ENCODE assay signal across 15 cellular contexts in the genomic region with DNA sequence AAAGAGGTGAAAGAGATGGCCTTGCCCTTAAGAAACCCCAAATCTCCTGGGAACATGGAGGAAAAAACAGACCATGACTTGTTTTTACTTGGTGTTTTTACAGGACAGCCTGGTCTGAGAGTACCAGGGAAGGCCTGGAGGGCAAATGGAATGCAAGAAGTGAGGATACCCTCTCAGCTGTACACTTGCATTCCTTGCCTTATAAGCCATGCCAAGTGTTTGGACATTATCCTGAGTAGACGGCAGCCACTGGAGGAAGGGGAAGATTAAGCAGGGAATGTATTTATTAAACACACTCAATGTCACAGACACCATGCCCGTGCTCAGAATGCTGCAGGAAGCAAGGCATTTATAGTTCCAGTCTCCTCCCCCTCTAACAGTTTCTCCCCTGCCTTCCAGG.
A peak's percentile ranks its signal among the peaks of the same experiment; 100 is the strongest.
DNase-seq lines count a peak whose midpoint lies in the region; TF ChIP-seq lines count a peak whose summit lies in the region.
"Had no signal": no experiment of that assay in that cellular context is flagged by ENCODE, and none has a peak within 500 bp of the region (broad histone marks: within the 10 kb centered on the region; RNA-seq: fewer than 3 reads in every experiment).

No MANE protein-coding gene starts in this region.

- no peak for TF ChIP-seq CTCF in suprapubic skin (IDR thresholded peaks at IDR 0.05)

- DNase-seq in adipocyte (ENCODE audit: low read depth) (peak; percentile 0), mucosa of gallbladder (ENCODE audit: low spot score) (peak; percentile 12), retina (peak; percentile 10), suprapubic skin (ENCODE audit: low spot score in 2 of 2) (no peak), D341Med (ENCODE audit: low spot score) (no peak)
- no peak for DNase-seq in activated effector memory CD4-positive, alpha-beta T cell treated with Interleukin-2 at 50 U/mL for 16 hours
- DNase-seq: BE2C; CD4-positive, alpha-beta memory T cell; DMS153; DMS79 treated with DMSO at 0.1 percent for 48 hours; GF-D8; HCEC 1CT; HFFc6 had no signal

- TF ChIP-seq EP300 in suprapubic skin (IDR thresholded peaks at IDR 0.05) = no peak

- peaks cover 10% of the 10 kb centered on the region for H3K27me3 ChIP-seq in adipocyte (replicated peaks; ENCODE audit: control insufficient read depth, insufficient read depth, low read length)
- H3K27me3 ChIP-seq in suprapubic skin = no peaks in the 10 kb centered on the region
- H3K27me3 ChIP-seq: BE2C had no signal

- no peak overlapping the region for H3K27ac ChIP-seq in suprapubic skin
- H3K27ac ChIP-seq: A549, C4-2B had no signal

- H3K9ac ChIP-seq in adipocyte (ENCODE audit: low read length) = no peak overlapping the region

- H3K4me1 ChIP-seq in adipocyte (ENCODE audit: control insufficient read depth, insufficient read depth, low read length) = no peaks in the 10 kb centered on the region
- no peaks in the 10 kb centered on the region for H3K4me1 ChIP-seq in suprapubic skin
- H3K4me1 ChIP-seq: A549, BE2C had no signal

- no peak overlapping the region for H3K4me3 ChIP-seq in adipocyte (ENCODE audit: low read length)
- H3K4me3 ChIP-seq in suprapubic skin = no peak overlapping the region
- H3K4me3 ChIP-seq: A549 had no signal

- H3K9me3 ChIP-seq in adipocyte (ENCODE audit: control insufficient read depth, low read length) = no peaks in the 10 kb centered on the region
- no peaks in the 10 kb centered on the region for H3K9me3 ChIP-seq in suprapubic skin
- H3K9me3 ChIP-seq: A549, BE2C had no signal

- WGBS in suprapubic skin = 44% methylated on average over 2 of the region's 2 CpGs

- H3K36me3 ChIP-seq in adipocyte (ENCODE audit: control insufficient read depth, insufficient read depth, low read length, severe bottlenecking) (no peaks in the 10 kb centered on the region), suprapubic skin (no peaks in the 10 kb centered on the region)
- H3K36me3 ChIP-seq: BE2C had no signal

- no peak for TF ChIP-seq POLR2A in suprapubic skin (IDR thresholded peaks at IDR 0.05)

Comparison
In these comparisons a context has a peak if more than half of its experiments do, and no peak if none do; other contexts are left out.
1. DNase-seq: peak in adipocyte (single experiment), mucosa of gallbladder (single experiment) and retina (single experiment); none in suprapubic skin (0 of 2), D341Med (single experiment) and activated effector memory CD4-positive, alpha-beta T cell treated with Interleukin-2 at 50 U/mL for 16 hours (single experiment).